In the genomic region with DNA sequence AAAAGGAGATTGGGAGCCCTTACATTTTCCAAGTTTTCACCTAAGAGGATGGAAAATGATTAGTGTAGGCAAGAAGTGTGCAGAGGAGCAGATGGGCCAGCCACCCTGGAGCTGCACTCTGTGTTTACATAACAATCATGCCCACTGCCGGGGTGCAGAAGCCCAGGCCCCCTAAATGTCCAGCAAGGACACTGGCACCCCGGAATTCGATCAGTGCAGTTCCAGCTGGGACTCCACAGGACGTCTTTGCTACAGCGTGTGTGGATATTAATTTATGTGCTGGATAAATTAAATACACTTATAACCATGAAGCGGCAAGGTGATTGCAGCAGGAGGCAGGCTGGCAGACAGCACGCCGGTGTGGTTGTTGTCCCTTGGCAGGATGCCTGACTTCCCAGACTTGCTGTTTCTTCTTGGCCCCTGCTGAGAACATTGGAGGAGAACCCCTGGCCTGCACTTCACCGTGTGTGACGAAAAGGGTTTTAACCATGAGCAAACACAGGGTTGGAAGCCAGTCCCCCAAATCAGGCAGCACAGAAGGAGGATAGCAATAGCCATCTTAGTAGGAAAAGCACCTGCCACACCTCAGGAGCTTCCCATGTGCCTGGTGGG, we compare ENCODE assay signal across 13 cellular contexts.
DNase-seq lines count a peak whose midpoint lies in the region; ATAC-seq, FAIRE-seq and TF ChIP-seq lines count a peak whose summit lies in the region.
"Had no signal": no experiment of that assay in that cellular context is flagged by ENCODE, and none has a peak within 500 bp of the region (broad histone marks: within the 10 kb centered on the region; RNA-seq: fewer than 3 reads in every experiment).

No MANE protein-coding gene starts in this region.

- H3K9me3 ChIP-seq in iPS DF 6.9 (ENCODE audit: control insufficient read depth, insufficient read depth, low read length): no peaks in the 10 kb centered on the region
- no peaks in the 10 kb centered on the region for H3K9me3 ChIP-seq in osteoblast (ENCODE audit: low read depth, low read length)
- H3K9me3 ChIP-seq: ovary had no signal

- peaks cover 41% of the 10 kb centered on the region for H3K4me1 ChIP-seq in KMS-11 (ENCODE audit: low read depth, poor library complexity, severe bottlenecking)
- peaks cover 27% of the 10 kb centered on the region for H3K4me1 ChIP-seq in iPS DF 6.9 (ENCODE audit: control insufficient read depth, insufficient read depth, low read length)
- H3K4me1 ChIP-seq in osteoblast (ENCODE audit: insufficient read depth, low read length): no peaks in the 10 kb centered on the region

- peak overlapping the region; percentile 46 for H2AFZ ChIP-seq in KMS-11 (ENCODE audit: low read depth)
- H2AFZ ChIP-seq in osteoblast (ENCODE audit: low read length): no peak overlapping the region

- TF ChIP-seq CTCF in KMS-11 (conservative IDR thresholded peaks at IDR 0.05; ENCODE audit: low read depth, low read length) (no peak), osteoblast (IDR thresholded peaks at IDR 0.05; ENCODE audit: extremely low read depth, low read depth, low read length) (no peak)

- DNase-seq in COR-L47 (lab: John Stamatoyannopoulos, UW) (peak; percentile 93), NCI-H446 (lab: John Stamatoyannopoulos, UW) (peak; percentile 4 to 23), iPS DF 6.9 (ENCODE audit: low read depth, low spot score) (no peak), urothelium cell line (ENCODE audit: low spot score) (no peak), osteoblast (ENCODE audit: insufficient read length, low spot score, missing footprints) (no peak)
- DNase-seq: activated CD8-positive, alpha-beta memory T cell treated with anti-CD3 and anti-CD28 coated beads for 24 hours; activated gamma-delta T cell had no signal

- H3K79me2 ChIP-seq in KMS-11 (ENCODE audit: insufficient read depth, low read depth): no peaks in the 10 kb centered on the region
- no peaks in the 10 kb centered on the region for H3K79me2 ChIP-seq in osteoblast (ENCODE audit: insufficient read depth, low read length)

- H3K36me3 ChIP-seq in KMS-11 (ENCODE audit: insufficient read depth) (no peaks in the 10 kb centered on the region), iPS DF 6.9 (ENCODE audit: control insufficient read depth, insufficient read depth, low read length) (no peaks in the 10 kb centered on the region), osteoblast (ENCODE audit: insufficient read depth, low read length) (no peaks in the 10 kb centered on the region)
- H3K36me3 ChIP-seq: ovary had no signal

- H4K20me1 ChIP-seq in KMS-11 (ENCODE audit: insufficient read depth): no peaks in the 10 kb centered on the region
- no peaks in the 10 kb centered on the region for H4K20me1 ChIP-seq in osteoblast (ENCODE audit: insufficient read depth, low read length)

- H3K27me3 ChIP-seq in KMS-11 (ENCODE audit: insufficient read depth, low read depth): no peaks in the 10 kb centered on the region
- no peaks in the 10 kb centered on the region for H3K27me3 ChIP-seq in iPS DF 6.9 (ENCODE audit: control insufficient read depth, insufficient read depth, low read length)
- H3K27me3 ChIP-seq in osteoblast (ENCODE audit: insufficient read depth, low read length): no peaks in the 10 kb centered on the region
- H3K27me3 ChIP-seq: ovary had no signal

- peak overlapping the region; percentile 61 for H3K9ac ChIP-seq in KMS-11

- H3K4me3 ChIP-seq in KMS-11 (IDR thresholded peaks at IDR 0.05; ENCODE audit: insufficient read depth, low read depth, low read length): no peak overlapping the region
- H3K4me3 ChIP-seq in iPS DF 6.9 (ENCODE audit: low read length): no peak overlapping the region
- H3K4me3 ChIP-seq in osteoblast (ENCODE audit: insufficient read depth, low read length): no peak overlapping the region
- H3K4me3 ChIP-seq: ovary, SK-N-MC had no signal

- FAIRE-seq in urothelium cell line (lab: Jason Lieb, UNC): no peak
- FAIRE-seq: astrocyte had no signal

- no peak for ATAC-seq in HG03565 (IDR thresholded peaks at IDR 0.05; ENCODE audit: unreplicated experiment)
- no peak for ATAC-seq in HG02852 (IDR thresholded peaks at IDR 0.05; ENCODE audit: unreplicated experiment)

- WGBS in iPS DF 6.9 (ENCODE audit: insufficient coverage, insufficient read length): no CpG with 5 or more reads among the region's 10 CpGs

- H3K27ac ChIP-seq in KMS-11 (peak overlapping the region; percentile 71), iPS DF 6.9 (ENCODE audit: low read length) (peak overlapping the region; percentile 42), osteoblast (ENCODE audit: low read depth, low read length) (no peak overlapping the region)
- H3K27ac ChIP-seq: ovary, SK-N-MC had no signal

- H3K4me2 ChIP-seq in KMS-11: peak overlapping the region; percentile 97
- no peak overlapping the region for H3K4me2 ChIP-seq in osteoblast (ENCODE audit: insufficient read depth, low read length)

Comparison
In these comparisons a context has a peak if more than half of its experiments do, and no peak if none do; other contexts are left out.
1. DNase-seq: peak in COR-L47 (single experiment) and NCI-H446 (2 of 2); none in iPS DF 6.9 (single experiment), urothelium cell line (single experiment) and osteoblast (single experiment).